14 cellular contexts compared by ENCODE assay signal in the genomic region with DNA sequence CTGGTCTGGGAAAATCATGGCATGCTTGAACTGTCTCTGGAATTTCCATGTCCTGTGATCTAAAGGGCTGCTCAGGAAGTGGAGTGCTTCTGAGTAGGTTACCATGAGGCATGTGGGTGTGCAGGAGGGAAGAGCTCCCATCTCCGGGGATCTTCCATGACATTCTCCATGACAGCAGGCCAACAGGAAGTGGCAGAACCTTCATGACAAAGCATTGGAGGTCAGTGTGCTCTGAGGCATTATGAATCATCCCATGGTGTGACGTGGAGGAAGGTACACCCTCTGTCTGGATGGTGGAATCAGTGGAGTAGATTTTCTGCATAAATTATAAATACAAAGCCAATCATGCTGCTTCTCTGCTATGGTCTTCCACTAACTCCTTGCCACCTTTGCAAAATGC.
DNase-seq lines count a peak whose midpoint lies in the region; ATAC-seq, FAIRE-seq and TF ChIP-seq lines count a peak whose summit lies in the region.
"Had no signal": no experiment of that assay in that cellular context is flagged by ENCODE, and none has a peak within 500 bp of the region (broad histone marks: within the 10 kb centered on the region; RNA-seq: fewer than 3 reads in every experiment).

No MANE protein-coding gene starts in this region.

- TF ChIP-seq CTCF in astrocyte of the spinal cord (IDR thresholded peaks at IDR 0.05; ENCODE audit: low read depth, low read length) (no peak), kidney epithelial cell (IDR thresholded peaks at IDR 0.05; ENCODE audit: insufficient read depth, low read length, poor library complexity, severe bottlenecking) (no peak)

- H3K27ac Mint-ChIP-seq in activated CD4-positive, alpha-beta T cell treated with anti-CD3 and anti-CD28 coated beads, Interleukin-2, amount 10 ng/mL, durations not matched to agents 7 days and 5 days, result no peak overlapping the region
- H3K27ac Mint-ChIP-seq: naive B cell had no signal

- in situ Hi-C loops in astrocyte of the spinal cord (cut with HindIII; ENCODE audit: low sequenced_read_pairs), result no loop called here

- no peaks in the 10 kb centered on the region for H3K27me3 ChIP-seq in kidney epithelial cell (ENCODE audit: control insufficient read depth, insufficient read depth, low read length)
- no peaks in the 10 kb centered on the region for H3K27me3 ChIP-seq in aorta (ENCODE audit: control insufficient read depth in 1 of 2, insufficient read depth in 2 of 2, low read length in 1 of 2)

- no peak for ATAC-seq in aorta (ENCODE audit: low FRiP score)

- no peaks in the 10 kb centered on the region for H3K9me3 ChIP-seq in aorta (ENCODE audit: control insufficient read depth, low read length)

- peaks cover 6% of the 10 kb centered on the region for H3K27me3 Mint-ChIP-seq in activated CD4-positive, alpha-beta T cell treated with anti-CD3 and anti-CD28 coated beads, Interleukin-2, amount 10 ng/mL, durations not matched to agents 7 days and 5 days

- POLR2A ChIA-PET in activated CD4-positive, alpha-beta T cell treated with anti-CD3 and anti-CD28 coated beads, Interleukin-2, amount 10 ng/mL, durations not matched to agents 7 days and 5 days (lab: Charles Lee), result no interaction called here

- no peaks in the 10 kb centered on the region for H3K36me3 Mint-ChIP-seq in activated CD4-positive, alpha-beta T cell treated with anti-CD3 and anti-CD28 coated beads, Interleukin-2, amount 10 ng/mL, durations not matched to agents 7 days and 5 days (ENCODE audit: low read depth)
- H3K36me3 Mint-ChIP-seq: brain, naive B cell had no signal

- 79% methylated on average over 2 of the region's 2 CpGs for WGBS in aorta, 2 donors

- intact Hi-C loops in aorta (cut with DNase I), result no loop called here

- H3K4me1 ChIP-seq in aorta (ENCODE audit: control insufficient read depth in 1 of 2, insufficient read depth in 2 of 2, low read length in 2 of 2), result no peaks in the 10 kb centered on the region

- H3K4me3 Mint-ChIP-seq in activated CD4-positive, alpha-beta T cell treated with anti-CD3 and anti-CD28 coated beads, Interleukin-2, amount 10 ng/mL, durations not matched to agents 7 days and 5 days, result no peak overlapping the region
- H3K4me3 Mint-ChIP-seq: brain, naive B cell had no signal

- H3K4me3 ChIP-seq in astrocyte of the spinal cord (ENCODE audit: low read depth, low read length), result no peak overlapping the region
- no peak overlapping the region for H3K4me3 ChIP-seq in kidney epithelial cell (ENCODE audit: low read depth, low read length)
- H3K4me3 ChIP-seq in aorta (ENCODE audit: low read length in 2 of 2), result no peak overlapping the region

- no peak overlapping the region for H3K27ac ChIP-seq in aorta (ENCODE audit: low read depth in 1 of 2, low read length in 2 of 2)

- no peaks in the 10 kb centered on the region for H3K4me1 Mint-ChIP-seq in activated CD4-positive, alpha-beta T cell treated with anti-CD3 and anti-CD28 coated beads, Interleukin-2, amount 10 ng/mL, durations not matched to agents 7 days and 5 days
- H3K4me1 Mint-ChIP-seq: naive B cell had no signal

- FAIRE-seq in HTR-8/SVneo (lab: Jason Lieb, UNC), result peak; percentile 79

- DNase-seq in AG08396 (ENCODE audit: low spot score), result peak; percentile 58
- peak; percentile 54 for DNase-seq in HTR-8/SVneo (ENCODE audit: insufficient read length, low spot score)
- peak; percentile 74 for DNase-seq in astrocyte of the spinal cord (ENCODE audit: low read depth, low spot score)
- peak; percentile 72 for DNase-seq in kidney epithelial cell (ENCODE audit: low read depth)
- no peak for DNase-seq in activated CD4-positive, alpha-beta T cell treated with anti-CD3 and anti-CD28 coated beads, Interleukin-2, amount 10 ng/mL, durations not matched to agents 7 days and 5 days
- DNase-seq in aorta, result no peak
- DNase-seq in COLO668 (lab: John Stamatoyannopoulos, UW; ENCODE audit: unreplicated experiment), result no peak
- DNase-seq in NCI-H2227 treated with DMSO at 0.1 percent for 48 hours (lab: John Stamatoyannopoulos, UW), result no peak
- DNase-seq: activated CD8-positive, alpha-beta memory T cell treated with anti-CD3 and anti-CD28 coated beads for 24 hours; head of caudate nucleus; naive B cell; NCI-H1930; SHP77 had no signal

- no peaks in the 10 kb centered on the region for H3K9me3 Mint-ChIP-seq in activated CD4-positive, alpha-beta T cell treated with anti-CD3 and anti-CD28 coated beads, Interleukin-2, amount 10 ng/mL, durations not matched to agents 7 days and 5 days
- H3K9me3 Mint-ChIP-seq: brain had no signal

- CTCF ChIA-PET in activated CD4-positive, alpha-beta T cell treated with anti-CD3 and anti-CD28 coated beads, Interleukin-2, amount 10 ng/mL, durations not matched to agents 7 days and 5 days (lab: Charles Lee), result no interaction called here

- no peaks in the 10 kb centered on the region for H3K36me3 ChIP-seq in kidney epithelial cell (ENCODE audit: control insufficient read depth, insufficient read depth, low read length)
- H3K36me3 ChIP-seq in aorta (ENCODE audit: control insufficient read depth in 1 of 2, insufficient read depth in 2 of 2, low read length in 1 of 2), result no peaks in the 10 kb centered on the region

Comparison
In these comparisons a context has a peak if more than half of its experiments do, and no peak if none do; other contexts are left out.
1. DNase-seq: peak in AG08396 (single experiment), HTR-8/SVneo (single experiment), astrocyte of the spinal cord (single experiment) and kidney epithelial cell (single experiment); none in activated CD4-positive, alpha-beta T cell treated with anti-CD3 and anti-CD28 coated beads, Interleukin-2, amount 10 ng/mL, durations not matched to agents 7 days and 5 days (single experiment), aorta (0 of 2), COLO668 (single experiment) and NCI-H2227 treated with DMSO at 0.1 percent for 48 hours (single experiment).